In the genomic region with DNA sequence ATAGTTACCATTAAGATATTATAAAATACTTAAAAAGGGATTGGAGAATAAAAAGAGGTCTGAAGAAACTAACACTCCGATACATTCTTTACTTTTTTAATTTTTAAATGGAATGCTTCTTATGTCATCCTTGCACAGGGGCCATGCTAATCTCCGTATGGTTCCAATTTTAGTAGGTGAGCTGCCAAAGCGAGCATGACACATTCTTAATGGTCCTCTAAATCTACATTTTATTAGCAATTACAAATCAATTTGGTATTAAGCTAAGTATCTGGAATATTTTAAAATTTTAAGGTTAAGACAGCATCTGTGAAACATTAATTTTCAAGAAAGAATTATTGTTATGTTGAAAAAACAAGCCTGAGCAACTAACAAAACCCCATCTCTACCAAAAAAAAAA, we compare ENCODE assay signal across 15 cellular contexts. TPM values are rescaled to one million over a fixed set of nuclear protein-coding genes. Genes with fewer than 3 reads are reported as not detected.
DNase-seq lines count a peak whose midpoint lies in the region; ATAC-seq and TF ChIP-seq lines count a peak whose summit lies in the region.
"Had no signal": no experiment of that assay in that cellular context is flagged by ENCODE, and none has a peak within 500 bp of the region (broad histone marks: within the 10 kb centered on the region; RNA-seq: fewer than 3 reads in every experiment).

No MANE protein-coding gene starts in this region.

- peaks cover 30 to 87% (median 60%) of the 10 kb centered on the region in 4 donors for H3K4me1 Mint-ChIP-seq in CD4-positive, CD25-positive, alpha-beta regulatory T cell
- H3K4me1 Mint-ChIP-seq in T-helper 17 cell (peaks cover 35% of the 10 kb centered on the region), progenitor cell of endocrine pancreas (ENCODE audit: low read depth) (peaks cover 27% of the 10 kb centered on the region)

- H3K36me3 ChIP-seq in CD4-positive, CD25-positive, alpha-beta regulatory T cell (ENCODE audit: control insufficient read depth, insufficient read depth, low read length), result peaks cover 71% of the 10 kb centered on the region
- peaks cover 6 to 81% of the 10 kb centered on the region in 2 donors for H3K36me3 ChIP-seq in psoas muscle (ENCODE audit: insufficient read depth in 1 of 2, low read depth in 1 of 2)
- H3K36me3 ChIP-seq in right atrium auricular region, result peaks cover 60% of the 10 kb centered on the region

- H3K27me3 ChIP-seq in CD4-positive, CD25-positive, alpha-beta regulatory T cell (ENCODE audit: control insufficient read depth, insufficient read depth, low read length), result no peaks in the 10 kb centered on the region
- H3K27me3 ChIP-seq in psoas muscle (ENCODE audit: insufficient read depth in 3 of 3, low read length in 2 of 3) (no peaks in the 10 kb centered on the region), right atrium auricular region (no peaks in the 10 kb centered on the region)

- no peak for TF ChIP-seq CTCF in psoas muscle (IDR thresholded peaks at IDR 0.05)
- no peak for TF ChIP-seq CTCF in progenitor cell of endocrine pancreas (IDR thresholded peaks at IDR 0.05; ENCODE audit: unreplicated experiment)
- TF ChIP-seq CTCF in right atrium auricular region (IDR thresholded peaks at IDR 0.05), result no peak

- ATAC-seq in CD4-positive, CD25-positive, alpha-beta regulatory T cell (ENCODE audit: low read depth in 2 of 2), result no peak
- ATAC-seq in T-helper 17 cell, result no peak
- no peak for ATAC-seq in psoas muscle
- ATAC-seq in HG03342 (IDR thresholded peaks at IDR 0.05; ENCODE audit: unreplicated experiment), result no peak
- ATAC-seq: Panc1 had no signal

- peaks cover 62% of the 10 kb centered on the region for H3K36me3 Mint-ChIP-seq in CD4-positive, CD25-positive, alpha-beta regulatory T cell
- H3K36me3 Mint-ChIP-seq in T-helper 17 cell (ENCODE audit: low read depth) (peaks cover 13% of the 10 kb centered on the region), progenitor cell of endocrine pancreas (ENCODE audit: insufficient read depth) (peaks cover 41% of the 10 kb centered on the region)

- no peaks in the 10 kb centered on the region for H3K9me3 Mint-ChIP-seq in CD4-positive, CD25-positive, alpha-beta regulatory T cell
- H3K9me3 Mint-ChIP-seq in progenitor cell of endocrine pancreas (ENCODE audit: low read depth), result no peaks in the 10 kb centered on the region

- WGBS in psoas muscle, 3 donors, result 69 to 72% (median 71%) methylated on average over 3 of the region's 3 CpGs

- H3K9me3 ChIP-seq in CD4-positive, CD25-positive, alpha-beta regulatory T cell (ENCODE audit: control insufficient read depth in 2 of 2, low read length in 2 of 2), result no peaks in the 10 kb centered on the region
- H3K9me3 ChIP-seq in T-helper 17 cell (ENCODE audit: control insufficient read depth, low read length, poor library complexity, severe bottlenecking), result no peaks in the 10 kb centered on the region
- no peaks in the 10 kb centered on the region for H3K9me3 ChIP-seq in psoas muscle
- no peaks in the 10 kb centered on the region for H3K9me3 ChIP-seq in right atrium auricular region

- no peak overlapping the region for H3K27ac Mint-ChIP-seq in CD4-positive, CD25-positive, alpha-beta regulatory T cell
- H3K27ac Mint-ChIP-seq in T-helper 17 cell (peak overlapping the region; percentile 45), progenitor cell of endocrine pancreas (no peak overlapping the region)

- H3K27me3 Mint-ChIP-seq in CD4-positive, CD25-positive, alpha-beta regulatory T cell, result no peaks in the 10 kb centered on the region
- H3K27me3 Mint-ChIP-seq in T-helper 17 cell, result no peaks in the 10 kb centered on the region
- H3K27me3 Mint-ChIP-seq in progenitor cell of endocrine pancreas, result no peaks in the 10 kb centered on the region

- peak overlapping the region in 2 of 4 donors; percentile 15 to 66 for H3K4me3 Mint-ChIP-seq in CD4-positive, CD25-positive, alpha-beta regulatory T cell
- no peak overlapping the region for H3K4me3 Mint-ChIP-seq in T-helper 17 cell
- no peak overlapping the region for H3K4me3 Mint-ChIP-seq in progenitor cell of endocrine pancreas (ENCODE audit: low read depth)
- H3K4me3 Mint-ChIP-seq: CD14-positive monocyte had no signal

- no peak for DNase-seq in CD4-positive, CD25-positive, alpha-beta regulatory T cell
- peak; percentile 31 for DNase-seq in GM03348 (ENCODE audit: low spot score)
- DNase-seq in T-helper 17 cell, result no peak
- DNase-seq in psoas muscle, result no peak
- DNase-seq in progenitor cell of endocrine pancreas (ENCODE audit: low spot score, unreplicated experiment), result no peak
- no peak for DNase-seq in right atrium auricular region (ENCODE audit: low spot score)
- DNase-seq: Karpas-422, NCI-H1694, NCI-H2081 treated with DMSO at 0.1 percent for 48 hours, NCI-H2171 treated with DMSO at 0.1 percent for 48 hours, NCI-H524 treated with DMSO at 0.1 percent for 48 hours, NCI-H82 had no signal

- H3K27ac ChIP-seq in CD4-positive, CD25-positive, alpha-beta regulatory T cell (ENCODE audit: insufficient read depth, low read length, poor library complexity, severe bottlenecking), result no peak overlapping the region
- peak overlapping the region; percentile 10 for H3K27ac ChIP-seq in psoas muscle
- H3K27ac ChIP-seq in right atrium auricular region, result peak overlapping the region in 1 of 2 donors; percentile 5

- peaks cover 29% of the 10 kb centered on the region for H3K4me1 ChIP-seq in CD4-positive, CD25-positive, alpha-beta regulatory T cell (ENCODE audit: control insufficient read depth, insufficient read depth, low read length, poor library complexity, severe bottlenecking)
- H3K4me1 ChIP-seq in psoas muscle (peaks cover 28% of the 10 kb centered on the region), right atrium auricular region (peaks cover 0 to 46% of the 10 kb centered on the region in 2 donors)

- intact Hi-C loops in psoas muscle (cut with DNase I), result no loop called here

- H3K4me3 ChIP-seq in CD4-positive, CD25-positive, alpha-beta regulatory T cell (ENCODE audit: low read depth, low read length), result peak overlapping the region; percentile 28
- no peak overlapping the region for H3K4me3 ChIP-seq in psoas muscle
- H3K4me3 ChIP-seq in right atrium auricular region, result no peak overlapping the region

RNA-seq across cellular contexts. Expression of a gene that starts 6.2 kb away (rescaled TPM):
- total RNA-seq in CD4-positive, CD25-positive, alpha-beta regulatory T cell, result 102 TPM
- 10 to 100 TPM; 23.3 to 30.4 (median 24.8) TPM for polyA plus RNA-seq in CD4-positive, CD25-positive, alpha-beta regulatory T cell
- total RNA-seq in T-helper 17 cell, result 10 to 100 TPM; 87.1 to 90.2 TPM
- 10 to 100 TPM in 1 of 4 donors, 1 to 10 TPM in 3; 7.1 to 11.0 (median 8.3) TPM for total RNA-seq in psoas muscle
- 1 to 10 TPM; 1.7 to 8.1 (median 3.0) TPM for polyA plus RNA-seq in psoas muscle
- total RNA-seq in progenitor cell of endocrine pancreas, result 31.5 and 35.1 TPM in 2 replicates
- total RNA-seq in right atrium auricular region, result 10 to 100 TPM in 1 of 2 donors, 1 to 10 TPM in 1; 9.5 to 12.7 TPM

RNA-seq across cellular contexts. Expression of a gene that starts 47.5 kb away (rescaled TPM):
- total RNA-seq in CD4-positive, CD25-positive, alpha-beta regulatory T cell, result 137 TPM
- 100 to 1,000 TPM; 187 to 218 (median 191) TPM for polyA plus RNA-seq in CD4-positive, CD25-positive, alpha-beta regulatory T cell
- 100 to 1,000 TPM; 101 to 102 TPM for total RNA-seq in T-helper 17 cell
- total RNA-seq in psoas muscle, result 100 to 1,000 TPM; 136 to 238 (median 211) TPM
- 100 to 1,000 TPM; 235 to 466 (median 274) TPM for polyA plus RNA-seq in psoas muscle
- 197 and 216 TPM in 2 replicates for total RNA-seq in progenitor cell of endocrine pancreas
- total RNA-seq in right atrium auricular region, result 10 to 100 TPM; 78.9 to 85.3 TPM
